In the genomic region with DNA sequence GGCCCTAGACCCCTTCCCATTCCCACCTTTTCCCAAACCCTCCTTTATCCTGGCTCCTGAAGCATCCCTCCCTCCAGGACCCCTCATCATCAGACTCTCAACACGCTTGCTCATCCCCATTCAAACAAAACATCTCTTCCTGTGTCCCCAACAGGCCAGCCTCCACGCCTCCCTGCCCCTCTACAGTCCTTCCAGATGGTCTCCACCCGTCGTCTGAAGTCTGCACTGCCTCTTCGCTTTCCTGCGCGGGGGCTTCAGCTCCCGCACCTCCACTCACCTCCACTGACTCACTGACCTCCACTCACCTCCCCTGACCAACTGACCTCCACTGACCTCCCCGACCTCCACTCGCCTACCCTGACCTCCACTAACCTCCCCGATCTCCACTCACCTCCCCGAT, we compare ENCODE assay signal across 27 cellular contexts. TPM values are rescaled to one million over a fixed set of nuclear protein-coding genes. Genes with fewer than 3 reads are reported as not detected.
"Had no signal": no experiment of that assay in that cellular context is flagged by ENCODE, and none has a peak within 500 bp of the region (broad histone marks: within the 10 kb centered on the region; RNA-seq: fewer than 3 reads in every experiment).

No MANE protein-coding gene starts in this region.

- DNase-seq: colonic mucosa; effector CD4-positive, alpha-beta T cell; heart left ventricle; hippocampal formation; mammary epithelial cell; natural killer cell; occipital lobe; psoas muscle; retina; spleen; stimulated activated CD4-positive, alpha-beta T cell treated with anti-CD3 and anti-CD28 coated beads, Interleukin-15, amount 100 ng/mL, for 24 hours; stimulated activated CD4-positive, alpha-beta T cell treated with anti-CD3 and anti-CD28 coated beads, Interleukin-1b, Interleukin-23, amount 100 ng/mL, for 48 hours; stimulated activated CD4-positive, alpha-beta T cell treated with anti-CD3 and anti-CD28 coated beads, Interleukin-4, amount 100 ng/mL, for 24 hours; stimulated activated naive B cell treated with anti-CD40 and anti-IgM and Interleukin-4, amounts not matched to agents 10 μg/mL and 1 μg/mL and 100 μg/mL, for 72 hours; stimulated activated naive CD8-positive, alpha-beta T cell treated with anti-CD3 and anti-CD28 coated beads, Interleukin-15, amount 100 ng/mL, for 72 hours; transverse colon had no signal

- H3K9me3 ChIP-seq: colonic mucosa, mucosa of descending colon, psoas muscle, transverse colon had no signal

- ATAC-seq: esophagus mucosa; heart left ventricle; mucosa of descending colon; psoas muscle; sciatic nerve; stimulated activated naive B cell treated with anti-CD40 and anti-IgM and Interleukin-4, amounts not matched to agents 10 μg/mL and 1 μg/mL and 100 μg/mL, for 72 hours; stimulated activated naive CD8-positive, alpha-beta T cell treated with anti-CD3 and anti-CD28 coated beads, Interleukin-15, amount 100 ng/mL, for 72 hours had no signal

- H3K4me3 ChIP-seq: colonic mucosa, heart left ventricle, mucosa of descending colon, psoas muscle, spleen, thoracic aorta, transverse colon had no signal

- H3K4me1 Mint-ChIP-seq: neural crest cell; stimulated activated naive B cell treated with anti-CD40 and anti-IgM and Interleukin-4, amounts not matched to agents 10 μg/mL and 1 μg/mL and 100 μg/mL, for 72 hours; stimulated activated naive CD8-positive, alpha-beta T cell treated with anti-CD3 and anti-CD28 coated beads, Interleukin-15, amount 100 ng/mL, for 72 hours had no signal

- H3K9me3 Mint-ChIP-seq: natural killer cell; stimulated activated naive CD8-positive, alpha-beta T cell treated with anti-CD3 and anti-CD28 coated beads, Interleukin-15, amount 100 ng/mL, for 72 hours had no signal

- H3K27ac Mint-ChIP-seq: natural killer cell; stimulated activated naive B cell treated with anti-CD40 and anti-IgM and Interleukin-4, amounts not matched to agents 10 μg/mL and 1 μg/mL and 100 μg/mL, for 72 hours had no signal

- H3K4me1 ChIP-seq: colonic mucosa, heart left ventricle, parathyroid adenoma, psoas muscle, spleen, transverse colon had no signal

- H3K27me3 ChIP-seq: colonic mucosa, transverse colon had no signal

- H3K27ac ChIP-seq: colonic mucosa, heart left ventricle, parathyroid adenoma, psoas muscle, spleen, thoracic aorta, transverse colon had no signal

- H3K4me3 Mint-ChIP-seq: natural killer cell; neural crest cell; stimulated activated naive B cell treated with anti-CD40 and anti-IgM and Interleukin-4, amounts not matched to agents 10 μg/mL and 1 μg/mL and 100 μg/mL, for 72 hours; stimulated activated naive CD8-positive, alpha-beta T cell treated with anti-CD3 and anti-CD28 coated beads, Interleukin-15, amount 100 ng/mL, for 72 hours had no signal

- H3K36me3 ChIP-seq: colonic mucosa, heart left ventricle, spleen, thoracic aorta, transverse colon had no signal

- H3K9ac ChIP-seq: parathyroid adenoma had no signal

- H3K36me3 Mint-ChIP-seq: natural killer cell; stimulated activated naive B cell treated with anti-CD40 and anti-IgM and Interleukin-4, amounts not matched to agents 10 μg/mL and 1 μg/mL and 100 μg/mL, for 72 hours had no signal

RNA-seq across cellular contexts. Expression of gene JAKMIP1, which starts 39.8 kb away (rescaled TPM):
- total RNA-seq: dermis microvascular lymphatic vessel endothelial cell, esophagus mucosa, fibroblast of lung, glomerular endothelial cell, kidney epithelial cell, mammary epithelial cell, psoas muscle, skeletal muscle tissue had no signal
- polyA plus RNA-seq: fibroblast of lung, mammary epithelial cell had no signal
